Comparison of ENCODE assay signal across 12 cellular contexts in the genomic region with DNA sequence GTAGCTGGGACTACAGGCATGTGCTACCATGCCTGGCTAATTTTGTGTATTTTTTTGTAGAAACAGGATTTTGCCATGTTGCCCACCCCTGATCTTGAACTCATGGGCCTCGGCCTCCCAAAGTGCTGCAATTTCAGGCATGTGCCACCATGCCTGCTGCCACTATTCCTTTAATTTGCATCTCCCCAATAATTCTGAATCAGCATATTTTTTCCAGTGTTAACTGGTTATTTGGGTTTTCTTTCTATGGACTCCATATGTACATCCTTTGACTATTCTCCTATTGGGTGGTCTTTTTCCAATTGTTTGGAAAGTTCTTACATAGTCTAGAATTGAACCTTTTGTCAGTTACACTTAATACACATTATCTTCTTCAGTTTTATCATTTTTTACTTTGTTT. TPM values are rescaled to one million over a fixed set of nuclear protein-coding genes. Genes with fewer than 3 reads are reported as not detected.
DNase-seq lines count a peak whose midpoint lies in the region; ATAC-seq lines count a peak whose summit lies in the region.
"Had no signal": no experiment of that assay in that cellular context is flagged by ENCODE, and none has a peak within 500 bp of the region (broad histone marks: within the 10 kb centered on the region; RNA-seq: fewer than 3 reads in every experiment).

No MANE protein-coding gene starts in this region.

- H3K36me3 Mint-ChIP-seq in activated T-helper 17 cell treated with anti-CD3 and anti-CD28 coated beads, Interleukin-2, amount 50 U/mL, for 72 hours (ENCODE audit: low read depth): peaks cover 72% of the 10 kb centered on the region

- no peak overlapping the region for H3K27ac ChIP-seq in caudate nucleus (ENCODE audit: low read depth, low read length)

- no peaks in the 10 kb centered on the region for H3K27me3 Mint-ChIP-seq in activated T-helper 17 cell treated with anti-CD3 and anti-CD28 coated beads, Interleukin-2, amount 50 U/mL, for 72 hours
- H3K27me3 Mint-ChIP-seq: IgD-negative memory B cell had no signal

- H3K9me3 Mint-ChIP-seq in activated T-helper 17 cell treated with anti-CD3 and anti-CD28 coated beads, Interleukin-2, amount 50 U/mL, for 72 hours: no peaks in the 10 kb centered on the region
- H3K9me3 Mint-ChIP-seq: CD8-positive, alpha-beta T cell had no signal

- H3K4me1 Mint-ChIP-seq in activated T-helper 17 cell treated with anti-CD3 and anti-CD28 coated beads, Interleukin-2, amount 50 U/mL, for 72 hours: no peaks in the 10 kb centered on the region
- H3K4me1 Mint-ChIP-seq: IgD-negative memory B cell had no signal

- DNase-seq in NK-92 (lab: John Stamatoyannopoulos, UW; ENCODE audit: unreplicated experiment) (no peak), caudate nucleus (lab: John Stamatoyannopoulos, UW) (no peak)
- DNase-seq: CD8-positive, alpha-beta T cell; COR-L47; HCEC 1CT; Karpas-422 had no signal

- H3K27ac Mint-ChIP-seq in activated T-helper 17 cell treated with anti-CD3 and anti-CD28 coated beads, Interleukin-2, amount 50 U/mL, for 72 hours: peak overlapping the region; percentile 16
- H3K27ac Mint-ChIP-seq: CD14-positive monocyte; CD8-positive, alpha-beta T cell; IgD-negative memory B cell had no signal

- no peak overlapping the region for H3K4me3 Mint-ChIP-seq in activated T-helper 17 cell treated with anti-CD3 and anti-CD28 coated beads, Interleukin-2, amount 50 U/mL, for 72 hours
- H3K4me3 Mint-ChIP-seq: CD14-positive monocyte; CD8-positive, alpha-beta T cell; IgD-negative memory B cell had no signal

- ATAC-seq in GM21390 (IDR thresholded peaks at IDR 0.05; ENCODE audit: unreplicated experiment) (peak; percentile 6), HG02678 (IDR thresholded peaks at IDR 0.05; ENCODE audit: unreplicated experiment) (peak; percentile 6), HG03565 (IDR thresholded peaks at IDR 0.05; ENCODE audit: unreplicated experiment) (no peak)
- ATAC-seq in activated T-helper 17 cell treated with anti-CD3 and anti-CD28 coated beads, Interleukin-2, amount 50 U/mL, for 72 hours (replicated peaks): no peak
- ATAC-seq: CD8-positive, alpha-beta T cell had no signal

RNA-seq across cellular contexts. Expression of a gene that starts 28.1 kb away (rescaled TPM):
- 10 to 100 TPM; 24.5 to 28.2 TPM for total RNA-seq in activated T-helper 17 cell treated with anti-CD3 and anti-CD28 coated beads, Interleukin-2, amount 50 U/mL, for 72 hours

Comparison
In these comparisons a context has a peak if more than half of its experiments do, and no peak if none do; other contexts are left out.
1. ATAC-seq: peak in GM21390 (single experiment) and HG02678 (single experiment); none in activated T-helper 17 cell treated with anti-CD3 and anti-CD28 coated beads, Interleukin-2, amount 50 U/mL, for 72 hours (single experiment) and HG03565 (single experiment).